8 cellular contexts compared by ENCODE assay signal in genomic region chr4:10106421-10107039, GRCh38. TPM values are rescaled to one million over a fixed set of nuclear protein-coding genes. Genes with fewer than 3 reads are reported as not detected.
A peak's percentile ranks its signal among the peaks of the same experiment; 100 is the strongest.
DNase-seq lines count a peak whose midpoint lies in the region; ATAC-seq and TF ChIP-seq lines count a peak whose summit lies in the region.

No MANE protein-coding gene starts in this region.

- H3K9me3 Mint-ChIP-seq in activated CD4-positive, alpha-beta T cell treated with anti-CD3 and anti-CD28 coated beads for 36 hours (ENCODE audit: low read depth), result no peaks in the 10 kb centered on the region
- no peaks in the 10 kb centered on the region for H3K9me3 Mint-ChIP-seq in central memory CD8-positive, alpha-beta T cell

- no peaks in the 10 kb centered on the region for H3K4me1 ChIP-seq in A673 (ENCODE audit: insufficient read depth, low read length, poor library complexity, severe bottlenecking)

- TF ChIP-seq CTCF in A673 (conservative IDR thresholded peaks at IDR 0.05; ENCODE audit: low read depth, low read length), result no peak

- ATAC-seq in HG03442 (IDR thresholded peaks at IDR 0.05; ENCODE audit: unreplicated experiment), result peak; percentile 71
- peak; percentile 92 for ATAC-seq in activated CD4-positive, alpha-beta T cell treated with anti-CD3 and anti-CD28 coated beads for 36 hours
- ATAC-seq in central memory CD8-positive, alpha-beta T cell (replicated peaks; ENCODE audit: extremely low read depth, poor library complexity, severe bottlenecking), result peak; percentile 79
- ATAC-seq in GM21526 (IDR thresholded peaks at IDR 0.05; ENCODE audit: low FRiP score, unreplicated experiment), result no peak

- H3K27ac ChIP-seq in A673 (ENCODE audit: low read depth, low read length, poor library complexity, severe bottlenecking), result no peak overlapping the region

- H3K27me3 Mint-ChIP-seq in activated CD4-positive, alpha-beta T cell treated with anti-CD3 and anti-CD28 coated beads for 36 hours, result no peaks in the 10 kb centered on the region
- H3K27me3 Mint-ChIP-seq in central memory CD8-positive, alpha-beta T cell, result no peaks in the 10 kb centered on the region

- DNase-seq in A673 (ENCODE audit: low spot score) (peak; percentile 57), lung microvascular endothelial cell (ENCODE audit: low read depth in 2 of 2) (peak; percentile 47 to 95), NCI-H524 treated with DMSO at 0.1 percent for 48 hours (lab: John Stamatoyannopoulos, UW) (no peak)
- peak; percentile 91 for DNase-seq in activated CD4-positive, alpha-beta T cell treated with anti-CD3 and anti-CD28 coated beads for 36 hours
- DNase-seq in central memory CD8-positive, alpha-beta T cell (ENCODE audit: low spot score in 2 of 2), result peak in 1 of 2 donors; percentile 36
- DNase-seq in stimulated activated CD8-positive, alpha-beta memory T cell treated with anti-CD3 and anti-CD28 coated beads, Interleukin-15, amount 100 ng/mL, for 1 hour (ENCODE audit: low read depth), result peak; percentile 54

- peaks cover 12% of the 10 kb centered on the region for H3K36me3 ChIP-seq in A673 (ENCODE audit: insufficient read depth, low read length, poor library complexity, severe bottlenecking)

- peak overlapping the region; percentile 67 for H3K4me3 Mint-ChIP-seq in activated CD4-positive, alpha-beta T cell treated with anti-CD3 and anti-CD28 coated beads for 36 hours
- H3K4me3 Mint-ChIP-seq in central memory CD8-positive, alpha-beta T cell, result peak overlapping the region; percentile 78

- peak overlapping the region; percentile 87 for H3K27ac Mint-ChIP-seq in activated CD4-positive, alpha-beta T cell treated with anti-CD3 and anti-CD28 coated beads for 36 hours
- peak overlapping the region; percentile 88 for H3K27ac Mint-ChIP-seq in central memory CD8-positive, alpha-beta T cell (ENCODE audit: low read depth)

- H3K27me3 ChIP-seq in A673 (replicated peaks; ENCODE audit: insufficient read depth, low read depth, low read length, poor library complexity), result no peaks in the 10 kb centered on the region

- no peak overlapping the region for H3K4me3 ChIP-seq in A673 (ENCODE audit: low read depth, low read length, poor library complexity, severe bottlenecking)

- intact Hi-C loops in A673 (cut with micrococcal nuclease; ENCODE audit: unreplicated experiment), result no loop called here
- intact Hi-C loops in activated CD4-positive, alpha-beta T cell treated with anti-CD3 and anti-CD28 coated beads for 36 hours (cut with DNase I, micrococcal nuclease), result loop anchor here (1.0 kb wide), 3 partner anchors 9 to 10 kb away; partner anchors contain the start of gene WDR1 (in 1 of the 2)

- no TSS peak for BruUV-seq in A673 (replicated peaks; lab: Mats Ljungman, UMichigan)

- H3K36me3 Mint-ChIP-seq in activated CD4-positive, alpha-beta T cell treated with anti-CD3 and anti-CD28 coated beads for 36 hours (ENCODE audit: low read depth), result peaks cover 88% of the 10 kb centered on the region
- H3K36me3 Mint-ChIP-seq in central memory CD8-positive, alpha-beta T cell (ENCODE audit: insufficient read depth), result peaks cover 37% of the 10 kb centered on the region

- POLR2A ChIA-PET in A673 (lab: Charles Lee; ENCODE audit: low non-redundant PET), result interaction anchor here (0.6 kb wide), 1 partner anchor 11 kb away, joined by 10 read pairs; no protein-coding TSS in a partner anchor
- POLR2A ChIA-PET in activated CD4-positive, alpha-beta T cell treated with anti-CD3 and anti-CD28 coated beads for 36 hours (lab: Charles Lee), result interaction anchor here (1.3 to 6.2 kb wide), 3 partner anchors 11 to 415 kb away, joined by 4 to 47 read pairs (median 7); partner anchors contain the start of gene WDR1

- no peaks in the 10 kb centered on the region for H3K9me3 ChIP-seq in A673 (ENCODE audit: low read depth, low read length, poor library complexity, severe bottlenecking)

- H3K4me1 Mint-ChIP-seq in activated CD4-positive, alpha-beta T cell treated with anti-CD3 and anti-CD28 coated beads for 36 hours, result peaks cover 99% of the 10 kb centered on the region
- peaks cover 97% of the 10 kb centered on the region for H3K4me1 Mint-ChIP-seq in central memory CD8-positive, alpha-beta T cell

- CTCF ChIA-PET in A673 (lab: Charles Lee), result no interaction called here
- CTCF ChIA-PET in activated CD4-positive, alpha-beta T cell treated with anti-CD3 and anti-CD28 coated beads for 36 hours (lab: Charles Lee), result interaction anchor here (0.7 to 1.8 kb wide), 7 partner anchors 9 to 82 kb away, joined by 3 to 8 read pairs (median 4); no protein-coding TSS in a partner anchor

RNA-seq across cellular contexts. Expression of gene WDR1, which starts 10.1 kb away (rescaled TPM):
- total RNA-seq in A673 (2021) (196 and 227 TPM in 2 replicates), lung microvascular endothelial cell (264 and 314 TPM in 2 replicates)
- 100 to 1,000 TPM; 308 to 354 TPM for total RNA-seq in activated CD4-positive, alpha-beta T cell treated with anti-CD3 and anti-CD28 coated beads for 36 hours
